In the genomic region with DNA sequence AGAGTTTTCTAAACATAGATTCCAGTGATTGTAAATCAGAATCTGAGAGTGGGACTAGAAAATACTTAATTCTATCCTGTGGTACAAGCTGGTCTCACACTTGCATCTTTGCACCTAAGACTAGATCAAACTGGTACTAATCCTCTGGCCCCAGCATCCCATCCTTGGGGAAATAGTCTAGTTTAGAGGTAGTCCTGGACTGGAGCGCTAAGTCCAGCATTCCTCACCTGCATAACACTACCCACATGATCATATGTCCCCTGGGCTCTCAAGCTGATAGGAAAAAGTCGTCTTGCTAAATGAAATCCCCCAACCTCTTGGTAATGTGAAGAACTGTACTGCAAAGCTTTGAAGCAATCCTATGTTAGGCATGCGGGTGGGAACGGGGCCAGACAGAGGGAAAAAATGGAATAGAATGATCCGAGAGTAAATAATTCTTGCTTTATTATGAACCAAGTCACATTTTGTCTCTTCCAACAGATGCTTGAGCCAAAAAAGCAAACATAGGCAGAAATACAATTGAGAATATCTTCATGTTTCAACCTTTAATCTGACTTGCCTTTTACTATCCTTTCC, we compare ENCODE assay signal across 1 cellular context.
TF ChIP-seq lines count a peak whose summit lies in the region.

No MANE protein-coding gene starts in this region.

TF ChIP-seq in IMR-90, 13 proteins besides CTCF, POLR2A, EP300 and RAD21:
- no peak for TF ChIP-seq BHLHE40 (IDR thresholded peaks at IDR 0.05; ENCODE audit: low read depth, low read length)
- TF ChIP-seq, protein P1, sequence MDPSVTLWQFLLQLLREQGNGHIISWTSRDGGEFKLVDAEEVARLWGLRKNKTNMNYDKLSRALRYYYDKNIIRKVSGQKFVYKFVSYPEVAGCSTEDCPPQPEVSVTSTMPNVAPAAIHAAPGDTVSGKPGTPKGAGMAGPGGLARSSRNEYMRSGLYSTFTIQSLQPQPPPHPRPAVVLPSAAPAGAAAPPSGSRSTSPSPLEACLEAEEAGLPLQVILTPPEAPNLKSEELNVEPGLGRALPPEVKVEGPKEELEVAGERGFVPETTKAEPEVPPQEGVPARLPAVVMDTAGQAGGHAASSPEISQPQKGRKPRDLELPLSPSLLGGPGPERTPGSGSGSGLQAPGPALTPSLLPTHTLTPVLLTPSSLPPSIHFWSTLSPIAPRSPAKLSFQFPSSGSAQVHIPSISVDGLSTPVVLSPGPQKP (IDR thresholded peaks at IDR 0.05; ENCODE audit: borderline replicate concordance, low read depth, low read length): no peak
- no peak for TF ChIP-seq RFX5 (IDR thresholded peaks at IDR 0.05; ENCODE audit: low read depth, low read length)
- no peak for TF ChIP-seq NFE2L2 (IDR thresholded peaks at IDR 0.05; ENCODE audit: low read depth, low read length)
- TF ChIP-seq, protein P2, sequence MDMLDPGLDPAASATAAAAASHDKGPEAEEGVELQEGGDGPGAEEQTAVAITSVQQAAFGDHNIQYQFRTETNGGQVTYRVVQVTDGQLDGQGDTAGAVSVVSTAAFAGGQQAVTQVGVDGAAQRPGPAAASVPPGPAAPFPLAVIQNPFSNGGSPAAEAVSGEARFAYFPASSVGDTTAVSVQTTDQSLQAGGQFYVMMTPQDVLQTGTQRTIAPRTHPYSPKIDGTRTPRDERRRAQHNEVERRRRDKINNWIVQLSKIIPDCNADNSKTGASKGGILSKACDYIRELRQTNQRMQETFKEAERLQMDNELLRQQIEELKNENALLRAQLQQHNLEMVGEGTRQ (IDR thresholded peaks at IDR 0.05; ENCODE audit: low read depth, low read length): no peak
- no peak for TF ChIP-seq SMC3 (IDR thresholded peaks at IDR 0.05; ENCODE audit: low read depth, low read length)
- no peak for TF ChIP-seq MAZ (IDR thresholded peaks at IDR 0.05; ENCODE audit: borderline replicate concordance, low read depth, low read length)
- TF ChIP-seq FOS (IDR thresholded peaks at IDR 0.05; ENCODE audit: low read depth, low read length): no peak
- no peak for TF ChIP-seq CEBPB (IDR thresholded peaks at IDR 0.05; ENCODE audit: low read depth, low read length)
- no peak for TF ChIP-seq RCOR1 (IDR thresholded peaks at IDR 0.05; ENCODE audit: insufficient replicate concordance, low read length)
- no peak for TF ChIP-seq MAFK (IDR thresholded peaks at IDR 0.05; ENCODE audit: low read depth, low read length)
- TF ChIP-seq MXI1 (IDR thresholded peaks at IDR 0.05; ENCODE audit: borderline replicate concordance, low read depth, low read length): no peak
- TF ChIP-seq CHD1 (IDR thresholded peaks at IDR 0.05; ENCODE audit: low read depth, low read length): no peak
